In genomic region chr2:111375320-111375883, GRCh38 we compare ENCODE assay signal across 7 cellular contexts.
DNase-seq lines count a peak whose midpoint lies in the region; ATAC-seq and TF ChIP-seq lines count a peak whose summit lies in the region.
"Not testable (repeated sequence)": the region's sequence is repeated elsewhere in the genome, so short reads cannot be mapped to it uniquely, and the experiment has no call there.

No MANE protein-coding gene starts in this region.

- H3K4me1 ChIP-seq in left lung; naive thymus-derived CD4-positive, alpha-beta T cell (ENCODE audit: control insufficient read depth in 2 of 2, insufficient read depth in 2 of 2, low read length in 2 of 2): not testable (repeated sequence)
- peaks cover 13 to 17% of the 10 kb centered on the region in 2 experiments for H3K4me1 ChIP-seq in neutrophil (ENCODE audit: control insufficient read depth in 1 of 2, insufficient read depth in 1 of 2, low read depth in 1 of 2, low read length in 1 of 2)

- POLR2A ChIA-PET in activated naive CD8-positive, alpha-beta T cell treated with anti-CD3 and anti-CD28 coated beads, Interleukin-2, amount 10 ng/mL, durations not matched to agents 7 days and 5 days (lab: Charles Lee); naive thymus-derived CD4-positive, alpha-beta T cell (lab: Charles Lee): not testable (repeated sequence)

- H3K4me1 Mint-ChIP-seq in activated naive CD8-positive, alpha-beta T cell treated with anti-CD3 and anti-CD28 coated beads, Interleukin-2, amount 10 ng/mL, durations not matched to agents 7 days and 5 days; naive thymus-derived CD4-positive, alpha-beta T cell: not testable (repeated sequence)

- CTCF ChIA-PET in naive thymus-derived CD4-positive, alpha-beta T cell (lab: Charles Lee): not testable (repeated sequence)

- intact Hi-C loops in left lung (cut with DNase I); naive thymus-derived CD4-positive, alpha-beta T cell (cut with micrococcal nuclease): not testable (repeated sequence)

- DNase-seq in GM10266 (ENCODE audit: extremely low spot score): peak; percentile 0
- DNase-seq in activated naive CD8-positive, alpha-beta T cell treated with anti-CD3 and anti-CD28 coated beads, Interleukin-2, amount 10 ng/mL, durations not matched to agents 7 days and 5 days; naive thymus-derived CD4-positive, alpha-beta T cell: not testable (repeated sequence)
- peak; percentile 15 for DNase-seq in fibroblast of villous mesenchyme (ENCODE audit: low read depth)
- DNase-seq in left lung: peak in 1 of 2 donors; percentile 55

- TF ChIP-seq CTCF in GM10266 (IDR thresholded peaks at IDR 0.05; ENCODE audit: control insufficient read depth, insufficient read depth, low read depth, missing control alignments); fibroblast of villous mesenchyme (IDR thresholded peaks at IDR 0.05; ENCODE audit: insufficient read depth, low read depth, low read length); left lung (IDR thresholded peaks at IDR 0.05); neutrophil (IDR thresholded peaks at IDR 0.05): not testable (repeated sequence)

- not testable (repeated sequence) for H3K27me3 ChIP-seq in left lung; naive thymus-derived CD4-positive, alpha-beta T cell (ENCODE audit: control insufficient read depth in 2 of 2, insufficient read depth in 2 of 2, low read length in 2 of 2); neutrophil

- not testable (repeated sequence) for H3K36me3 ChIP-seq in KOPT-K1 (ENCODE audit: insufficient read depth, low read length); left lung; naive thymus-derived CD4-positive, alpha-beta T cell (ENCODE audit: control insufficient read depth in 2 of 3, insufficient read depth in 3 of 3, low read length in 3 of 3); neutrophil

- H3K4me3 Mint-ChIP-seq in activated naive CD8-positive, alpha-beta T cell treated with anti-CD3 and anti-CD28 coated beads, Interleukin-2, amount 10 ng/mL, durations not matched to agents 7 days and 5 days: not testable (repeated sequence)
- peak overlapping the region in 1 of 10 donors; percentile 0 for H3K4me3 Mint-ChIP-seq in naive thymus-derived CD4-positive, alpha-beta T cell

- not testable (repeated sequence) for H3K9me3 Mint-ChIP-seq in activated naive CD8-positive, alpha-beta T cell treated with anti-CD3 and anti-CD28 coated beads, Interleukin-2, amount 10 ng/mL, durations not matched to agents 7 days and 5 days; naive thymus-derived CD4-positive, alpha-beta T cell

- H3K27ac Mint-ChIP-seq in activated naive CD8-positive, alpha-beta T cell treated with anti-CD3 and anti-CD28 coated beads, Interleukin-2, amount 10 ng/mL, durations not matched to agents 7 days and 5 days; naive thymus-derived CD4-positive, alpha-beta T cell: not testable (repeated sequence)

- H3K4me3 ChIP-seq in fibroblast of villous mesenchyme (ENCODE audit: low read depth, low read length); left lung; naive thymus-derived CD4-positive, alpha-beta T cell (ENCODE audit: low read length): not testable (repeated sequence)
- peak overlapping the region; percentile 18 to 37 for H3K4me3 ChIP-seq in neutrophil (ENCODE audit: low read depth in 1 of 2, low read length in 1 of 2)

- not testable (repeated sequence) for H3K9me3 ChIP-seq in KOPT-K1 (ENCODE audit: insufficient read depth, low read length, poor library complexity, severe bottlenecking); left lung; naive thymus-derived CD4-positive, alpha-beta T cell (ENCODE audit: control insufficient read depth in 2 of 3, low read length in 3 of 3); neutrophil

- H3K27me3 Mint-ChIP-seq in activated naive CD8-positive, alpha-beta T cell treated with anti-CD3 and anti-CD28 coated beads, Interleukin-2, amount 10 ng/mL, durations not matched to agents 7 days and 5 days; naive thymus-derived CD4-positive, alpha-beta T cell: not testable (repeated sequence)

- peak overlapping the region; percentile 36 for H3K27ac ChIP-seq in KOPT-K1 (ENCODE audit: low read depth, low read length, poor library complexity, severe bottlenecking)
- H3K27ac ChIP-seq in left lung: peak overlapping the region in 1 of 2 donors; percentile 72
- H3K27ac ChIP-seq in naive thymus-derived CD4-positive, alpha-beta T cell (ENCODE audit: low read depth, low read length): not testable (repeated sequence)
- peak overlapping the region; percentile 65 for H3K27ac ChIP-seq in neutrophil

- H3K36me3 Mint-ChIP-seq in activated naive CD8-positive, alpha-beta T cell treated with anti-CD3 and anti-CD28 coated beads, Interleukin-2, amount 10 ng/mL, durations not matched to agents 7 days and 5 days; naive thymus-derived CD4-positive, alpha-beta T cell: not testable (repeated sequence)

- peak; percentile 15 for ATAC-seq in activated naive CD8-positive, alpha-beta T cell treated with anti-CD3 and anti-CD28 coated beads, Interleukin-2, amount 10 ng/mL, durations not matched to agents 7 days and 5 days (ENCODE audit: low read depth)
- peak; percentile 22 for ATAC-seq in left lung
- ATAC-seq in naive thymus-derived CD4-positive, alpha-beta T cell: peak; percentile 25
